22 cellular contexts compared by ENCODE assay signal in the genomic region with DNA sequence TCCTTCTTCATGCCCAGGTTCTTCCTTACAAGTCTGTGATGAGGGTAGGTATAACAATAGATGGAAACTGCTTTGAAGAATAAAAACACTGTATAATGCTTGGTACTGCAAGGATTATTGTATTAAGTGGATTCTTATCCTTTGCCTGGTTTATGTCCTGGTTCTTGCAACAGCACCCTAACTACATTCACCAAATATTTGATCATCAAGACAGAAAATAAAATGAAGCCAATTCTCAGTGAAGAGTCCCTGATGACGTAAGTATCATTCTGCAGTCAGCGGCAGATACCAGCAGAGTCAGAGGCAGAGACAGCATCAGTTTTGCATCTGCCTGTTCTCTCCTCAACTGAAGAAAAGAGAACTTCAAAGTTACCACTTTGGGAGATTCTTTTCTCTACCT. TPM values are rescaled to one million over a fixed set of nuclear protein-coding genes. Genes with fewer than 3 reads are reported as not detected.
A peak's percentile ranks its signal among the peaks of the same experiment; 100 is the strongest.
DNase-seq lines count a peak whose midpoint lies in the region; ATAC-seq and TF ChIP-seq lines count a peak whose summit lies in the region.
"Had no signal": no experiment of that assay in that cellular context is flagged by ENCODE, and none has a peak within 500 bp of the region (broad histone marks: within the 10 kb centered on the region; RNA-seq: fewer than 3 reads in every experiment).

No MANE protein-coding gene starts in this region.

- TF ChIP-seq CTCF in AG09319 (IDR thresholded peaks at IDR 0.05; ENCODE audit: low read depth, low read length), result no peak
- TF ChIP-seq CTCF in IMR-90 (conservative IDR thresholded peaks at IDR 0.05; ENCODE audit: low read depth, low read length), result no peak
- TF ChIP-seq CTCF in fibroblast of mammary gland (conservative IDR thresholded peaks at IDR 0.05; ENCODE audit: control insufficient read depth, insufficient read depth, low read depth, low read length), result no peak
- TF ChIP-seq CTCF in nephron progenitor cell (IDR thresholded peaks at IDR 0.05), result no peak

- no peak overlapping the region for H3K4me2 ChIP-seq in IMR-90 (ENCODE audit: low read depth, low read length)

- no peak overlapping the region for H2AK9ac ChIP-seq in IMR-90 (replicated peaks; ENCODE audit: low read depth, low read length, poor library complexity)

- no peaks in the 10 kb centered on the region for H3K27me3 Mint-ChIP-seq in nephron progenitor cell (ENCODE audit: low read depth, poor library complexity)

- H3K56ac ChIP-seq in IMR-90 (ENCODE audit: extremely low read depth, insufficient read depth, low read length), result no peak overlapping the region

- no peak overlapping the region for H2BK120ac ChIP-seq in IMR-90 (ENCODE audit: low read depth, low read length)

- no peak for TF ChIP-seq POLR2A in IMR-90 (IDR thresholded peaks at IDR 0.05; ENCODE audit: low read depth, low read length)

- H3K9me3 ChIP-seq in IMR-90 (ENCODE audit: control insufficient read depth, insufficient read depth, low read length), result no peaks in the 10 kb centered on the region; the same call in 1 of the 2 replicates

- H3K9me1 ChIP-seq in IMR-90 (ENCODE audit: insufficient read depth, low read length), result peaks cover 2% of the 10 kb centered on the region; the same call in 1 of the 2 replicates

- POLR2A ChIA-PET in IMR-90 (lab: Charles Lee; ENCODE audit: unreplicated experiment), result no interaction called here

- no peak overlapping the region for H2BK15ac ChIP-seq in IMR-90 (ENCODE audit: low read depth, low read length)

- CTCF ChIA-PET in IMR-90 (lab: Yijun Ruan, JAX), result no interaction called here

- H3K4me3 Mint-ChIP-seq in nephron progenitor cell, result no peak overlapping the region
- H3K4me3 Mint-ChIP-seq: endodermal cell; naive B cell; T-helper 1 cell treated with Interleukin-12 subunit alpha and Interleukin-12 subunit beta and Interleukin-4 antibody, amounts not matched to agents 30 μg/mL and 1 μg/mL, for 36 hours had no signal

- TF ChIP-seq RAD21 in IMR-90 (IDR thresholded peaks at IDR 0.05; ENCODE audit: low read length), result no peak

- no peak overlapping the region for H2BK20ac ChIP-seq in IMR-90 (ENCODE audit: low read depth, low read length)

- H3K4me1 Mint-ChIP-seq in nephron progenitor cell, result peaks cover 17% of the 10 kb centered on the region
- H3K4me1 Mint-ChIP-seq: naive B cell had no signal

- no peak overlapping the region for H3K18ac ChIP-seq in IMR-90 (ENCODE audit: low read depth, low read length)

- H2AK5ac ChIP-seq in IMR-90 (ENCODE audit: low read depth, low read length), result no peak overlapping the region

- peaks cover 21 to 45% of the 10 kb centered on the region in 2 experiments for H3K79me1 ChIP-seq in IMR-90 (ENCODE audit: low read depth in 1 of 2, low read length in 2 of 2)

- no peaks in the 10 kb centered on the region for H3K27me3 ChIP-seq in IMR-90 (ENCODE audit: control insufficient read depth, insufficient read depth, low read length)
- H3K27me3 ChIP-seq: ascending aorta, tibial nerve had no signal

- H4K91ac ChIP-seq in IMR-90 (ENCODE audit: insufficient read depth, low read depth, low read length), result no peak overlapping the region

- H3K4me1 ChIP-seq in IMR-90 (ENCODE audit: control insufficient read depth, insufficient read depth, low read length), result no peaks in the 10 kb centered on the region
- H3K4me1 ChIP-seq: ascending aorta had no signal

- no peak overlapping the region for H2AFZ ChIP-seq in IMR-90 (replicated peaks; ENCODE audit: low read length, poor library complexity)

- H3K23ac ChIP-seq in IMR-90 (ENCODE audit: low read depth, low read length), result no peak overlapping the region

- in situ Hi-C loops in IMR-90 (cut with MboI; ENCODE audit: low sequenced_read_pairs), result no loop called here

- H3K36me3 ChIP-seq in IMR-90 (ENCODE audit: control insufficient read depth, insufficient read depth, low read length), result no peaks in the 10 kb centered on the region
- H3K36me3 ChIP-seq: ascending aorta had no signal

- ATAC-seq in IMR-90 (ENCODE audit: low read depth), result peak; percentile 24; the same call in 1 of the 2 replicates
- ATAC-seq: HCT116; stimulated activated naive CD8-positive, alpha-beta T cell treated with anti-CD3 and anti-CD28 coated beads, Interleukin-15, Interleukin-2, amounts not matched to agents 100 U/mL and 50 U/mL, for 24 hours had no signal

- H3K4me3 ChIP-seq in IMR-90 (ENCODE audit: insufficient read depth, low read depth, low read length) (no peak overlapping the region), fibroblast of mammary gland (ENCODE audit: control insufficient read depth, low read depth, low read length) (no peak overlapping the region)
- H3K4me3 ChIP-seq: ascending aorta, tibial nerve had no signal

- H4K20me1 ChIP-seq in IMR-90 (ENCODE audit: insufficient read depth, low read length), result peaks cover 38% of the 10 kb centered on the region

- H2BK5ac ChIP-seq in IMR-90 (ENCODE audit: low read depth, low read length, poor library complexity, severe bottlenecking), result no peak overlapping the region

- no peak overlapping the region for H3K9ac ChIP-seq in IMR-90 (ENCODE audit: low read depth, low read length)

- no peak overlapping the region for H4K8ac ChIP-seq in IMR-90 (ENCODE audit: low read depth in 2 of 2, low read length in 2 of 2)

- H4K5ac ChIP-seq in IMR-90 (ENCODE audit: low read depth, low read length), result no peak overlapping the region

- H3K4ac ChIP-seq in IMR-90 (ENCODE audit: low read depth, low read length), result no peak overlapping the region

- peaks cover 43% of the 10 kb centered on the region for H3K9me3 Mint-ChIP-seq in nephron progenitor cell

- 94% methylated on average over 2 of the region's 2 CpGs; no CpG with 5 or more reads in 1 of the 2 experiments for WGBS in IMR-90 (ENCODE audit: extremely low coverage in 2 of 2, insufficient read length in 1 of 2), 2 experiments

- intact Hi-C loops in IMR-90 (cut with micrococcal nuclease), result no loop called here

- dilution Hi-C loops in IMR-90 (cut with HindIII; ENCODE audit: low sequenced_read_pairs, unreplicated experiment), result no loop called here

- BruUV-seq in IMR-90 (replicated peaks; lab: Mats Ljungman, UMichigan), result no TSS peak

- H3K27ac Mint-ChIP-seq in nephron progenitor cell, result peak overlapping the region; percentile 21
- H3K27ac Mint-ChIP-seq: endodermal cell; T-helper 1 cell treated with Interleukin-12 subunit alpha and Interleukin-12 subunit beta and Interleukin-4 antibody, amounts not matched to agents 30 μg/mL and 1 μg/mL, for 36 hours had no signal

- no peak overlapping the region for H3K14ac ChIP-seq in IMR-90 (replicated peaks; ENCODE audit: low read depth, low read length)

- DNase-seq in AG09319 (ENCODE audit: extremely low read depth, low read depth), result peak; percentile 12
- peak; percentile 43 for DNase-seq in IMR-90
- peak; percentile 76 for DNase-seq in fibroblast of mammary gland (ENCODE audit: low read depth)
- DNase-seq in nephron progenitor cell, result no peak
- DNase-seq in CD1c-positive myeloid dendritic cell (ENCODE audit: extremely low spot score), result no peak
- DNase-seq in stimulated activated naive CD4-positive, alpha-beta T cell (lab: John Stamatoyannopoulos, UW), result no peak
- DNase-seq in inferior parietal cortex (ENCODE audit: extremely low spot score), result no peak
- no peak for DNase-seq in KG1 (lab: John Stamatoyannopoulos, UW)
- DNase-seq: activated CD4-positive, alpha-beta T cell treated with anti-CD3 and anti-CD28 coated beads, Interleukin-2, amount 50 U/mL, for 48 hours; activated naive CD4-positive, alpha-beta T cell; activated T-cell treated with anti-CD3 and anti-CD28 coated beads for 4 hours; AML-193; DMS53; endodermal cell; naive B cell; NCI-H1048; SHP77 treated with DMSO at 0.1 percent for 48 hours; stimulated activated naive CD8-positive, alpha-beta T cell treated with anti-CD3 and anti-CD28 coated beads, Interleukin-15, Interleukin-2, amounts not matched to agents 100 U/mL and 50 U/mL, for 24 hours had no signal

- H3K27ac ChIP-seq in IMR-90 (ENCODE audit: insufficient read depth, low read length), result no peak overlapping the region
- H3K27ac ChIP-seq: ascending aorta, tibial nerve had no signal

- H3K36me3 Mint-ChIP-seq in nephron progenitor cell (ENCODE audit: low read depth), result peaks cover 55% of the 10 kb centered on the region

TF ChIP-seq in IMR-90, 13 proteins besides CTCF, POLR2A, EP300 and RAD21:
- TF ChIP-seq SMC3 (IDR thresholded peaks at IDR 0.05; ENCODE audit: low read depth, low read length) (no peak), MXI1 (IDR thresholded peaks at IDR 0.05; ENCODE audit: borderline replicate concordance, low read depth, low read length) (no peak), FOS (IDR thresholded peaks at IDR 0.05; ENCODE audit: low read depth, low read length) (no peak), BHLHE40 (IDR thresholded peaks at IDR 0.05; ENCODE audit: low read depth, low read length) (no peak)
- TF ChIP-seq, protein P1, sequence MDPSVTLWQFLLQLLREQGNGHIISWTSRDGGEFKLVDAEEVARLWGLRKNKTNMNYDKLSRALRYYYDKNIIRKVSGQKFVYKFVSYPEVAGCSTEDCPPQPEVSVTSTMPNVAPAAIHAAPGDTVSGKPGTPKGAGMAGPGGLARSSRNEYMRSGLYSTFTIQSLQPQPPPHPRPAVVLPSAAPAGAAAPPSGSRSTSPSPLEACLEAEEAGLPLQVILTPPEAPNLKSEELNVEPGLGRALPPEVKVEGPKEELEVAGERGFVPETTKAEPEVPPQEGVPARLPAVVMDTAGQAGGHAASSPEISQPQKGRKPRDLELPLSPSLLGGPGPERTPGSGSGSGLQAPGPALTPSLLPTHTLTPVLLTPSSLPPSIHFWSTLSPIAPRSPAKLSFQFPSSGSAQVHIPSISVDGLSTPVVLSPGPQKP (IDR thresholded peaks at IDR 0.05; ENCODE audit: borderline replicate concordance, low read depth, low read length), result no peak

RNA-seq across cellular contexts. Expression of gene ARHGEF11, which starts 19.7 kb away (rescaled TPM):
- 15.3 and 16.8 TPM in 2 replicates for total RNA-seq in IMR-90 (2012; rRNA removed)
- polyA plus RNA-seq in IMR-90 (2012; rRNA removed), result 17.2 and 18.5 TPM in 2 replicates
- 8.5 and 14.8 TPM in 2 replicates for polyA plus RNA-seq in IMR-90 (2012; cell fraction: cytosol; rRNA removed)
- polyA plus RNA-seq in IMR-90 (2012; cell fraction: nucleus; rRNA removed; ENCODE audit: low replicate concordance), result 36.4 and 51.9 TPM in 2 replicates

Comparison
In these comparisons a context has a peak if more than half of its experiments do, and no peak if none do; other contexts are left out.
1. DNase-seq: peak in AG09319 (single experiment), IMR-90 (single experiment) and fibroblast of mammary gland (single experiment); none in nephron progenitor cell (single experiment), CD1c-positive myeloid dendritic cell (single experiment), stimulated activated naive CD4-positive, alpha-beta T cell (0 of 6), inferior parietal cortex (single experiment) and KG1 (single experiment).